Comparison of ENCODE assay signal across 9 cellular contexts in the genomic region with DNA sequence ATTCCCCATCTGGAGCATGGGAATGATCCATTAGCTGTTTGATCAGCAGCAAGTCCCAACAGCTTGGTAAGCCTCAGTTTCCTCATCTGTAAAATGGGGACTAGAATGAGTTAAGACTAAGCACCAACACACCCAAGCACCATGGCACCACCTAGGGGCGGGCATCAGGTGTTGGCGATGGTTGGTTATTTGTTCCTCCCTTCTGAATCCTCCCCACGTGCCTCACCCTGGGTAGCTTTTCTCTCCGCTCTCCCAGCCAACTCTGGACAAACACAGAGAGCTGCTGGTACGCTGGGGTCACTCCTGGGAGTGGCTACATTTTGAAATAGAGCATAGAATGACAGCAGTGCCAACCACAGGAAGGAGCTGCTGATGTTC. TPM values are rescaled to one million over a fixed set of nuclear protein-coding genes. Genes with fewer than 3 reads are reported as not detected.
A peak's percentile ranks its signal among the peaks of the same experiment; 100 is the strongest.
DNase-seq lines count a peak whose midpoint lies in the region; ATAC-seq, FAIRE-seq and TF ChIP-seq lines count a peak whose summit lies in the region.
"Had no signal": no experiment of that assay in that cellular context is flagged by ENCODE, and none has a peak within 500 bp of the region (broad histone marks: within the 10 kb centered on the region; RNA-seq: fewer than 3 reads in every experiment).

No MANE protein-coding gene starts in this region.

- intact Hi-C loops in left cardiac atrium (cut with DNase I): no loop called here

- no peak overlapping the region for H3K4me3 ChIP-seq in A549
- no peak overlapping the region for H3K4me3 ChIP-seq in SU-DHL-6 (ENCODE audit: insufficient read depth, low read length, poor library complexity, severe bottlenecking)

- WGBS in A549 (ENCODE audit: missing lambda C conversion rate): 57% methylated on average over 5 of the region's 5 CpGs

- peaks cover 68% of the 10 kb centered on the region for H3K4me1 ChIP-seq in A549

- H3K4me2 ChIP-seq in A549 (no peak overlapping the region), SU-DHL-6 (ENCODE audit: low read depth, low read length, poor library complexity, severe bottlenecking) (peak overlapping the region; percentile 7)

- H3F3A ChIP-seq in SU-DHL-6 (ENCODE audit: insufficient read depth): no peaks in the 10 kb centered on the region

- no peaks in the 10 kb centered on the region for H4K20me1 ChIP-seq in SU-DHL-6 (ENCODE audit: low read depth, low read length)

- TF ChIP-seq CTCF in A549 (IDR thresholded peaks at IDR 0.05) (peak; percentile 34; the same call in 2 of the 3 replicates), GM12872 (IDR thresholded peaks at IDR 0.05; ENCODE audit: insufficient read depth, low read depth, low read length) (peak; percentile 86), SU-DHL-6 (IDR thresholded peaks at IDR 0.05; ENCODE audit: insufficient read depth, low read length, poor library complexity, severe bottlenecking) (peak; percentile 96)

- 0 out of 2 replicates have a peak overlapping the region, but pooled peaks have one; percentile 9 for H3K9ac ChIP-seq in SU-DHL-6 (ENCODE audit: low read length)

- H3K9me3 ChIP-seq in A549: no peaks in the 10 kb centered on the region
- no peaks in the 10 kb centered on the region for H3K9me3 ChIP-seq in SU-DHL-6 (ENCODE audit: insufficient read depth, low read length)

- H3K27me3 ChIP-seq in SU-DHL-6 (ENCODE audit: low read length): no peaks in the 10 kb centered on the region

- no peak for TF ChIP-seq EP300 in A549 (IDR thresholded peaks at IDR 0.05)

- H3K9me2 ChIP-seq in SU-DHL-6 (replicated peaks; ENCODE audit: insufficient read depth, low read length): no peaks in the 10 kb centered on the region

- no peak for FAIRE-seq in A549 (lab: Jason Lieb, UNC)

- DNase-seq in A549 (ENCODE audit: low read depth in 1 of 2, low spot score in 1 of 2) (peak; percentile 21 to 51), iPS-NIHi11 (ENCODE audit: low spot score) (peak; percentile 48), cerebellar cortex (ENCODE audit: low spot score) (no peak), left cardiac atrium (no peak)
- DNase-seq: natural killer cell had no signal

- CTCF ChIA-PET in A549 (lab: Yijun Ruan, JAX): interaction anchor here (0.7 to 3.8 kb wide), 12 partner anchors 10 to 556 kb away, joined by 3 to 20 read pairs (median 6); a partner anchor contains a TSS

- H3K79me2 ChIP-seq in SU-DHL-6 (ENCODE audit: insufficient read depth, low read length): no peaks in the 10 kb centered on the region

- TF ChIP-seq RAD21 in A549 (conservative IDR thresholded peaks at IDR 0.05 in 1 of 2, IDR thresholded peaks at IDR 0.05 in 1 of 2): peak; percentile 43 to 57; a peak in 3 of 5 replicates

- H3K27ac ChIP-seq in A549 (peak overlapping the region; percentile 54 to 88; a peak in 5 of 6 replicates), SU-DHL-6 (ENCODE audit: low read depth, low read length) (no peak overlapping the region)

- no peaks in the 10 kb centered on the region for H3K36me3 ChIP-seq in SU-DHL-6 (ENCODE audit: low read length)

- POLR2A ChIA-PET in A549 (lab: Yijun Ruan, JAX): no interaction called here

- ATAC-seq in A549 (peak in 1 of 2 experiments; percentile 31; a peak in 1 of 6 replicates), HG03175 (IDR thresholded peaks at IDR 0.05; ENCODE audit: unreplicated experiment) (no peak), HG03039 (IDR thresholded peaks at IDR 0.05; ENCODE audit: unreplicated experiment) (no peak), left cardiac atrium (no peak)

- H2AFZ ChIP-seq in SU-DHL-6 (ENCODE audit: low read depth, low read length, severe bottlenecking): peak overlapping the region; percentile 30

- TF ChIP-seq POLR2A in A549 (IDR thresholded peaks at IDR 0.05; ENCODE audit: low read length): no peak

TF ChIP-seq in A549, 52 proteins besides CTCF, POLR2A, EP300 and RAD21:
- TF ChIP-seq SMC3 (IDR thresholded peaks at IDR 0.05) (peak; percentile 25; the same call in 1 of the 3 replicates), KDM1A (IDR thresholded peaks at IDR 0.05; ENCODE audit: low read depth) (0 out of 2 replicates have a peak, but pooled peaks have one; percentile 55)
- TF ChIP-seq, protein P1, sequence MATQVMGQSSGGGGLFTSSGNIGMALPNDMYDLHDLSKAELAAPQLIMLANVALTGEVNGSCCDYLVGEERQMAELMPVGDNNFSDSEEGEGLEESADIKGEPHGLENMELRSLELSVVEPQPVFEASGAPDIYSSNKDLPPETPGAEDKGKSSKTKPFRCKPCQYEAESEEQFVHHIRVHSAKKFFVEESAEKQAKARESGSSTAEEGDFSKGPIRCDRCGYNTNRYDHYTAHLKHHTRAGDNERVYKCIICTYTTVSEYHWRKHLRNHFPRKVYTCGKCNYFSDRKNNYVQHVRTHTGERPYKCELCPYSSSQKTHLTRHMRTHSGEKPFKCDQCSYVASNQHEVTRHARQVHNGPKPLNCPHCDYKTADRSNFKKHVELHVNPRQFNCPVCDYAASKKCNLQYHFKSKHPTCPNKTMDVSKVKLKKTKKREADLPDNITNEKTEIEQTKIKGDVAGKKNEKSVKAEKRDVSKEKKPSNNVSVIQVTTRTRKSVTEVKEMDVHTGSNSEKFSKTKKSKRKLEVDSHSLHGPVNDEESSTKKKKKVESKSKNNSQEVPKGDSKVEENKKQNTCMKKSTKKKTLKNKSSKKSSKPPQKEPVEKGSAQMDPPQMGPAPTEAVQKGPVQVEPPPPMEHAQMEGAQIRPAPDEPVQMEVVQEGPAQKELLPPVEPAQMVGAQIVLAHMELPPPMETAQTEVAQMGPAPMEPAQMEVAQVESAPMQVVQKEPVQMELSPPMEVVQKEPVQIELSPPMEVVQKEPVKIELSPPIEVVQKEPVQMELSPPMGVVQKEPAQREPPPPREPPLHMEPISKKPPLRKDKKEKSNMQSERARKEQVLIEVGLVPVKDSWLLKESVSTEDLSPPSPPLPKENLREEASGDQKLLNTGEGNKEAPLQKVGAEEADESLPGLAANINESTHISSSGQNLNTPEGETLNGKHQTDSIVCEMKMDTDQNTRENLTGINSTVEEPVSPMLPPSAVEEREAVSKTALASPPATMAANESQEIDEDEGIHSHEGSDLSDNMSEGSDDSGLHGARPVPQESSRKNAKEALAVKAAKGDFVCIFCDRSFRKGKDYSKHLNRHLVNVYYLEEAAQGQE (IDR thresholded peaks at IDR 0.05): no peak

RNA-seq across cellular contexts. Expression of a gene that starts 13.3 kb away (rescaled TPM):
- 17.6 and 19.1 TPM in 2 replicates for polyA plus RNA-seq in A549 (2011; rRNA removed)
- polyA plus RNA-seq in A549 (2012; cell fraction: cytosol; rRNA removed): 25.0 and 29.1 TPM in 2 replicates
- polyA plus RNA-seq in A549 (2012; cell fraction: nucleus; rRNA removed): 77.0 and 104 TPM in 2 replicates
- polyA plus RNA-seq in A549 (2017; fragmentation: RNase III; extraction: RNeasy Plus Mini Kit Qiagen cat#74134 plus additional on column Dnase treatment): 19.0 to 20.8 TPM (median 20.7 TPM) in 3 replicates
- polyA minus RNA-seq in A549 (2011; rRNA and poly(A)+ RNA removed): 29.3 and 39.6 TPM in 2 replicates
- 10 to 100 TPM in 1 of 2 donors, 1 to 10 TPM in 1; 9.6 to 16.6 TPM for total RNA-seq in left cardiac atrium

RNA-seq across cellular contexts. Expression of a gene that starts 27.7 kb away (rescaled TPM):
- polyA plus RNA-seq in A549 (2011; rRNA removed) (11.9 and 12.6 TPM in 2 replicates), A549 (2017; fragmentation: RNase III; extraction: RNeasy Plus Mini Kit Qiagen cat#74134 plus additional on column Dnase treatment) (16.9 to 19.0 TPM (median 18.8 TPM) in 3 replicates)
- 11.5 and 16.6 TPM in 2 replicates for polyA plus RNA-seq in A549 (2012; cell fraction: cytosol; rRNA removed)
- 13.1 and 13.6 TPM in 2 replicates for polyA plus RNA-seq in A549 (2012; cell fraction: nucleus; rRNA removed)
- polyA minus RNA-seq in A549 (2011; rRNA and poly(A)+ RNA removed): 17.3 and 20.9 TPM in 2 replicates
- total RNA-seq in left cardiac atrium: 10 to 100 TPM; 17.6 to 21.6 TPM

Comparison
In these comparisons a context has a peak if more than half of its experiments do, and no peak if none do; other contexts are left out.
1. DNase-seq: peak in A549 (2 of 2) and iPS-NIHi11 (single experiment); none in cerebellar cortex (single experiment) and left cardiac atrium (single experiment).
2. CTCF ChIP-seq: peak in every context shown above with its lines; median percentile 96 in SU-DHL-6; 86 in GM12872; 34 in A549.